In the genomic region with DNA sequence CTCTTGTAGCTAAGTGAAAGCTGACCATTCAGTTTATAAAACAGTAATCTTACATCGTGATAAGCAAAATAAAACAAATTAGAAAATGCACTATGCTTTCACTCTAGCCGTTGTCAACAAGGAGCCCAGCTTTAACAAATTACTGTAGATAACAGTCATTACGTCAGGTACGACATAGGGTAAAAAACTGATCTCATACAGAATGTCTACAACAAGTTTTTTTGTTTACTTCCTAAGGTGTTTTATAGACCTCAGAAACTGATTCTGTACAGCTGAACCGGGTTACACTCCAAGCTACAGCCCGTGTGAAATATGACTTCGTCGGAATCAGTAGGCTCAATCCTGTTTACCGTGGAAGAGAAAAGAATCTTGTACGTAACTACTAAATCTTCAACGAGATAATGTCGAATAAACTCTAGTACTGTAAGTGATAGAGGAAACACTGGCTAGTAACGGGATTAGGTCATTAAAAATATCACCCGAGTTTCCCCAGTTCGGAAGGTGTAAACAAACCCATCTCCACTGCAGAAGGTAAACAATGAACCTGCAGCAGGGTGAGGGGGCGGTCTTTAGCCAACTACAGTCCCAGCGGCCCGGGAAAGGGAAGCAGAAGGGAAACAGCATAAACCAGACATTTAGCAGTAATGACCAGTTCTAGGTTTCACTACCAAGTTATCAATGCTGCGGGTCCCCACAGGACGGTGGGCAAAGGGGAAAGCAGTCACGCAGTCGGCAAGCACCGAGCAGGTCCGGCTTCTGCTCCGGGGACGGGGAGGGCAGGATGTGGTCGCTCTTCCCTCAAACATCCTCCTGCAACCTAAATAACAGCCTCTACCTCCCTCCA, we compare ENCODE assay signal across 1 cellular context.
A peak's percentile ranks its signal among the peaks of the same experiment; 100 is the strongest.
TF ChIP-seq lines count a peak whose summit lies in the region.

No MANE protein-coding gene starts in this region.

TF ChIP-seq in GM12878, 131 proteins besides CTCF, POLR2A, EP300 and RAD21 (continues in another document):
- TF ChIP-seq, protein P1, sequence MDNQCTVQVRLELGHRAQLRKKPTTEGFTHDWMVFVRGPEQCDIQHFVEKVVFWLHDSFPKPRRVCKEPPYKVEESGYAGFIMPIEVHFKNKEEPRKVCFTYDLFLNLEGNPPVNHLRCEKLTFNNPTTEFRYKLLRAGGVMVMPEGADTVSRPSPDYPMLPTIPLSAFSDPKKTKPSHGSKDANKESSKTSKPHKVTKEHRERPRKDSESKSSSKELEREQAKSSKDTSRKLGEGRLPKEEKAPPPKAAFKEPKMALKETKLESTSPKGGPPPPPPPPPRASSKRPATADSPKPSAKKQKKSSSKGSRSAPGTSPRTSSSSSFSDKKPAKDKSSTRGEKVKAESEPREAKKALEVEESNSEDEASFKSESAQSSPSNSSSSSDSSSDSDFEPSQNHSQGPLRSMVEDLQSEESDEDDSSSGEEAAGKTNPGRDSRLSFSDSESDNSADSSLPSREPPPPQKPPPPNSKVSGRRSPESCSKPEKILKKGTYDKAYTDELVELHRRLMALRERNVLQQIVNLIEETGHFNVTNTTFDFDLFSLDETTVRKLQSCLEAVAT (IDR thresholded peaks at IDR 0.05), result peak; percentile 61; the same call in 1 of the 2 replicates
- TF ChIP-seq BCL11A (IDR thresholded peaks at IDR 0.05; ENCODE audit: low read depth, low read length) (peak; percentile 37; the same call in 1 of the 2 replicates), STAT1 (conservative IDR thresholded peaks at IDR 0.05) (no peak), SPI1 (IDR thresholded peaks at IDR 0.05; ENCODE audit: borderline replicate concordance, insufficient read depth, low read depth, low read length) (peak; percentile 34; the same call in 1 of the 2 replicates), SMARCA5 (IDR thresholded peaks at IDR 0.05) (no peak), PAX5 (IDR thresholded peaks at IDR 0.05; ENCODE audit: borderline replicate concordance, low read depth, low read length) (peak; percentile 43; the same call in 1 of the 2 replicates), SRF (IDR thresholded peaks at IDR 0.05; ENCODE audit: low read depth in 2 of 2, low read length in 2 of 2) (no peak), EGR1 (IDR thresholded peaks at IDR 0.05; ENCODE audit: borderline replicate concordance in 1 of 2, low read depth in 2 of 2, low read length in 2 of 2) (peak in 1 of 2 experiments; percentile 73; a peak in 2 of 3 replicates), LARP7 (IDR thresholded peaks at IDR 0.05) (no peak), CHD4 (IDR thresholded peaks at IDR 0.05) (no peak), BHLHE40 (IDR thresholded peaks at IDR 0.05; ENCODE audit: borderline replicate concordance in 1 of 2, low read depth in 2 of 2, low read length in 1 of 2) (0 out of 4 replicates have a peak, but pooled peaks of 1 of the 2 experiments have one; percentile 15), RFX5 (IDR thresholded peaks at IDR 0.05; ENCODE audit: low read depth, low read length) (no peak), POLR2AphosphoS2 (IDR thresholded peaks at IDR 0.05; ENCODE audit: low read depth, low read length) (0 out of 2 replicates have a peak, but pooled peaks have one; percentile 12), TCF3 (IDR thresholded peaks at IDR 0.05; ENCODE audit: borderline replicate concordance, insufficient read depth, low read depth, low read length) (no peak), SP1 (IDR thresholded peaks at IDR 0.05; ENCODE audit: low read depth, low read length) (no peak), MEF2A (IDR thresholded peaks at IDR 0.05; ENCODE audit: insufficient read depth, low read depth, low read length) (no peak), SIN3A (IDR thresholded peaks at IDR 0.05; ENCODE audit: low read depth, low read length) (peak; percentile 53; the same call in 1 of the 2 replicates), CBX5 (IDR thresholded peaks at IDR 0.05; ENCODE audit: low read depth) (no peak), ZNF217 (IDR thresholded peaks at IDR 0.05) (no peak), KAT2A (conservative IDR thresholded peaks at IDR 0.05; ENCODE audit: control insufficient read depth, low read depth, low read length) (no peak), GABPA (IDR thresholded peaks at IDR 0.05; ENCODE audit: low read depth) (0 out of 2 replicates have a peak, but pooled peaks have one; percentile 38), RAD51 (IDR thresholded peaks at IDR 0.05) (no peak), BRCA1 (IDR thresholded peaks at IDR 0.05; ENCODE audit: low read depth, low read length) (no peak), RBBP5 (conservative IDR thresholded peaks at IDR 0.05) (no peak), ZNF274 (IDR thresholded peaks at IDR 0.05; ENCODE audit: insufficient read depth, insufficient read length) (no peak), HDGF (IDR thresholded peaks at IDR 0.05) (peak; percentile 58; the same call in 1 of the 2 replicates), HCFC1 (IDR thresholded peaks at IDR 0.05; ENCODE audit: low read length) (no peak), SMAD5 (IDR thresholded peaks at IDR 0.05; ENCODE audit: low read depth) (no peak), CHD2 (IDR thresholded peaks at IDR 0.05; ENCODE audit: borderline replicate concordance, low read depth, low read length) (peak; percentile 44; the same call in 1 of the 2 replicates), PAX8 (IDR thresholded peaks at IDR 0.05) (no peak), MTA2 (IDR thresholded peaks at IDR 0.05; ENCODE audit: low read depth) (peak; percentile 67), ASH2L (IDR thresholded peaks at IDR 0.05; ENCODE audit: borderline replicate concordance, low read depth) (no peak), NBN (IDR thresholded peaks at IDR 0.05) (peak; percentile 56; the same call in 1 of the 2 replicates)
- TF ChIP-seq, protein P2, sequence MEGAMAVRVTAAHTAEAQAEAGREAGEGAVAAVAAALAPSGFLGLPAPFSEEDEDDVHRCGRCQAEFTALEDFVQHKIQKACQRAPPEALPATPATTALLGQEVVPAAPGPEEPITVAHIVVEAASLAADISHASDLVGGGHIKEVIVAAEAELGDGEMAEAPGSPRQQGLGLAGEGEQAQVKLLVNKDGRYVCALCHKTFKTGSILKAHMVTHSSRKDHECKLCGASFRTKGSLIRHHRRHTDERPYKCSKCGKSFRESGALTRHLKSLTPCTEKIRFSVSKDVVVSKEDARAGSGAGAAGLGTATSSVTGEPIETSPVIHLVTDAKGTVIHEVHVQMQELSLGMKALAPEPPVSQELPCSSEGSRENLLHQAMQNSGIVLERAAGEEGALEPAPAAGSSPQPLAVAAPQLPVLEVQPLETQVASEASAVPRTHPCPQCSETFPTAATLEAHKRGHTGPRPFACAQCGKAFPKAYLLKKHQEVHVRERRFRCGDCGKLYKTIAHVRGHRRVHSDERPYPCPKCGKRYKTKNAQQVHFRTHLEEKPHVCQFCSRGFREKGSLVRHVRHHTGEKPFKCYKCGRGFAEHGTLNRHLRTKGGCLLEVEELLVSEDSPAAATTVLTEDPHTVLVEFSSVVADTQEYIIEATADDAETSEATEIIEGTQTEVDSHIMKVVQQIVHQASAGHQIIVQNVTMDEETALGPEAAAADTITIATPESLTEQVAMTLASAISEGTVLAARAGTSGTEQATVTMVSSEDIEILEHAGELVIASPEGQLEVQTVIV (IDR thresholded peaks at IDR 0.05; ENCODE audit: borderline replicate concordance, partially characterized antibody), result no peak
- TF ChIP-seq, protein P3, sequence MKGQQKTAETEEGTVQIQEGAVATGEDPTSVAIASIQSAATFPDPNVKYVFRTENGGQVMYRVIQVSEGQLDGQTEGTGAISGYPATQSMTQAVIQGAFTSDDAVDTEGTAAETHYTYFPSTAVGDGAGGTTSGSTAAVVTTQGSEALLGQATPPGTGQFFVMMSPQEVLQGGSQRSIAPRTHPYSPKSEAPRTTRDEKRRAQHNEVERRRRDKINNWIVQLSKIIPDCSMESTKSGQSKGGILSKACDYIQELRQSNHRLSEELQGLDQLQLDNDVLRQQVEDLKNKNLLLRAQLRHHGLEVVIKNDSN (IDR thresholded peaks at IDR 0.05; ENCODE audit: borderline replicate concordance, extremely low read length, insufficient read depth, low read depth, low read length), result no peak
- TF ChIP-seq, protein P4, sequence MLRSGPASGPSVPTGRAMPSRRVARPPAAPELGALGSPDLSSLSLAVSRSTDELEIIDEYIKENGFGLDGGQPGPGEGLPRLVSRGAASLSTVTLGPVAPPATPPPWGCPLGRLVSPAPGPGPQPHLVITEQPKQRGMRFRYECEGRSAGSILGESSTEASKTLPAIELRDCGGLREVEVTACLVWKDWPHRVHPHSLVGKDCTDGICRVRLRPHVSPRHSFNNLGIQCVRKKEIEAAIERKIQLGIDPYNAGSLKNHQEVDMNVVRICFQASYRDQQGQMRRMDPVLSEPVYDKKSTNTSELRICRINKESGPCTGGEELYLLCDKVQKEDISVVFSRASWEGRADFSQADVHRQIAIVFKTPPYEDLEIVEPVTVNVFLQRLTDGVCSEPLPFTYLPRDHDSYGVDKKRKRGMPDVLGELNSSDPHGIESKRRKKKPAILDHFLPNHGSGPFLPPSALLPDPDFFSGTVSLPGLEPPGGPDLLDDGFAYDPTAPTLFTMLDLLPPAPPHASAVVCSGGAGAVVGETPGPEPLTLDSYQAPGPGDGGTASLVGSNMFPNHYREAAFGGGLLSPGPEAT (IDR thresholded peaks at IDR 0.05; ENCODE audit: low read depth), result peak; percentile 42; the same call in 1 of the 2 replicates
- TF ChIP-seq, protein P5, sequence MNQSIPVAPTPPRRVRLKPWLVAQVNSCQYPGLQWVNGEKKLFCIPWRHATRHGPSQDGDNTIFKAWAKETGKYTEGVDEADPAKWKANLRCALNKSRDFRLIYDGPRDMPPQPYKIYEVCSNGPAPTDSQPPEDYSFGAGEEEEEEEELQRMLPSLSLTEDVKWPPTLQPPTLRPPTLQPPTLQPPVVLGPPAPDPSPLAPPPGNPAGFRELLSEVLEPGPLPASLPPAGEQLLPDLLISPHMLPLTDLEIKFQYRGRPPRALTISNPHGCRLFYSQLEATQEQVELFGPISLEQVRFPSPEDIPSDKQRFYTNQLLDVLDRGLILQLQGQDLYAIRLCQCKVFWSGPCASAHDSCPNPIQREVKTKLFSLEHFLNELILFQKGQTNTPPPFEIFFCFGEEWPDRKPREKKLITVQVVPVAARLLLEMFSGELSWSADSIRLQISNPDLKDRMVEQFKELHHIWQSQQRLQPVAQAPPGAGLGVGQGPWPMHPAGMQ (IDR thresholded peaks at IDR 0.05; ENCODE audit: borderline replicate concordance), result 0 out of 2 replicates have a peak, but pooled peaks have one; percentile 8
- TF ChIP-seq, protein P6, sequence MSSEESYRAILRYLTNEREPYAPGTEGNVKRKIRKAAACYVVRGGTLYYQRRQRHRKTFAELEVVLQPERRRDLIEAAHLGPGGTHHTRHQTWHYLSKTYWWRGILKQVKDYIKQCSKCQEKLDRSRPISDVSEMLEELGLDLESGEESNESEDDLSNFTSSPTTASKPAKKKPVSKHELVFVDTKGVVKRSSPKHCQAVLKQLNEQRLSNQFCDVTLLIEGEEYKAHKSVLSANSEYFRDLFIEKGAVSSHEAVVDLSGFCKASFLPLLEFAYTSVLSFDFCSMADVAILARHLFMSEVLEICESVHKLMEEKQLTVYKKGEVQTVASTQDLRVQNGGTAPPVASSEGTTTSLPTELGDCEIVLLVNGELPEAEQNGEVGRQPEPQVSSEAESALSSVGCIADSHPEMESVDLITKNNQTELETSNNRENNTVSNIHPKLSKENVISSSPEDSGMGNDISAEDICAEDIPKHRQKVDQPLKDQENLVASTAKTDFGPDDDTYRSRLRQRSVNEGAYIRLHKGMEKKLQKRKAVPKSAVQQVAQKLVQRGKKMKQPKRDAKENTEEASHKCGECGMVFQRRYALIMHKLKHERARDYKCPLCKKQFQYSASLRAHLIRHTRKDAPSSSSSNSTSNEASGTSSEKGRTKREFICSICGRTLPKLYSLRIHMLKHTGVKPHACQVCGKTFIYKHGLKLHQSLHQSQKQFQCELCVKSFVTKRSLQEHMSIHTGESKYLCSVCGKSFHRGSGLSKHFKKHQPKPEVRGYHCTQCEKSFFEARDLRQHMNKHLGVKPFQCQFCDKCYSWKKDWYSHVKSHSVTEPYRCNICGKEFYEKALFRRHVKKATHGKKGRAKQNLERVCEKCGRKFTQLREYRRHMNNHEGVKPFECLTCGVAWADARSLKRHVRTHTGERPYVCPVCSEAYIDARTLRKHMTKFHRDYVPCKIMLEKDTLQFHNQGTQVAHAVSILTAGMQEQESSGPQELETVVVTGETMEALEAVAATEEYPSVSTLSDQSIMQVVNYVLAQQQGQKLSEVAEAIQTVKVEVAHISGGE (CRISPR knock-in tag; IDR thresholded peaks at IDR 0.05), result no peak
- TF ChIP-seq, protein P7, sequence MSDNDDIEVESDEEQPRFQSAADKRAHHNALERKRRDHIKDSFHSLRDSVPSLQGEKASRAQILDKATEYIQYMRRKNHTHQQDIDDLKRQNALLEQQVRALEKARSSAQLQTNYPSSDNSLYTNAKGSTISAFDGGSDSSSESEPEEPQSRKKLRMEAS (IDR thresholded peaks at IDR 0.05; ENCODE audit: low read depth, low read length), result no peak
- TF ChIP-seq, protein P8, sequence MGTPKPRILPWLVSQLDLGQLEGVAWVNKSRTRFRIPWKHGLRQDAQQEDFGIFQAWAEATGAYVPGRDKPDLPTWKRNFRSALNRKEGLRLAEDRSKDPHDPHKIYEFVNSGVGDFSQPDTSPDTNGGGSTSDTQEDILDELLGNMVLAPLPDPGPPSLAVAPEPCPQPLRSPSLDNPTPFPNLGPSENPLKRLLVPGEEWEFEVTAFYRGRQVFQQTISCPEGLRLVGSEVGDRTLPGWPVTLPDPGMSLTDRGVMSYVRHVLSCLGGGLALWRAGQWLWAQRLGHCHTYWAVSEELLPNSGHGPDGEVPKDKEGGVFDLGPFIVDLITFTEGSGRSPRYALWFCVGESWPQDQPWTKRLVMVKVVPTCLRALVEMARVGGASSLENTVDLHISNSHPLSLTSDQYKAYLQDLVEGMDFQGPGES (IDR thresholded peaks at IDR 0.05), result no peak
- TF ChIP-seq, protein P9, sequence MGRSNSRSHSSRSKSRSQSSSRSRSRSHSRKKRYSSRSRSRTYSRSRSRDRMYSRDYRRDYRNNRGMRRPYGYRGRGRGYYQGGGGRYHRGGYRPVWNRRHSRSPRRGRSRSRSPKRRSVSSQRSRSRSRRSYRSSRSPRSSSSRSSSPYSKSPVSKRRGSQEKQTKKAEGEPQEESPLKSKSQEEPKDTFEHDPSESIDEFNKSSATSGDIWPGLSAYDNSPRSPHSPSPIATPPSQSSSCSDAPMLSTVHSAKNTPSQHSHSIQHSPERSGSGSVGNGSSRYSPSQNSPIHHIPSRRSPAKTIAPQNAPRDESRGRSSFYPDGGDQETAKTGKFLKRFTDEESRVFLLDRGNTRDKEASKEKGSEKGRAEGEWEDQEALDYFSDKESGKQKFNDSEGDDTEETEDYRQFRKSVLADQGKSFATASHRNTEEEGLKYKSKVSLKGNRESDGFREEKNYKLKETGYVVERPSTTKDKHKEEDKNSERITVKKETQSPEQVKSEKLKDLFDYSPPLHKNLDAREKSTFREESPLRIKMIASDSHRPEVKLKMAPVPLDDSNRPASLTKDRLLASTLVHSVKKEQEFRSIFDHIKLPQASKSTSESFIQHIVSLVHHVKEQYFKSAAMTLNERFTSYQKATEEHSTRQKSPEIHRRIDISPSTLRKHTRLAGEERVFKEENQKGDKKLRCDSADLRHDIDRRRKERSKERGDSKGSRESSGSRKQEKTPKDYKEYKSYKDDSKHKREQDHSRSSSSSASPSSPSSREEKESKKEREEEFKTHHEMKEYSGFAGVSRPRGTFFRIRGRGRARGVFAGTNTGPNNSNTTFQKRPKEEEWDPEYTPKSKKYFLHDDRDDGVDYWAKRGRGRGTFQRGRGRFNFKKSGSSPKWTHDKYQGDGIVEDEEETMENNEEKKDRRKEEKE (IDR thresholded peaks at IDR 0.05), result no peak
